ENCODE assay signal across 30 cellular contexts in genomic region chr2:46683541-46683940, GRCh38. TPM values are rescaled to one million over a fixed set of nuclear protein-coding genes. Genes with fewer than 3 reads are reported as not detected.
DNase-seq lines count a peak whose midpoint lies in the region; ATAC-seq, FAIRE-seq and TF ChIP-seq lines count a peak whose summit lies in the region.
"Had no signal": no experiment of that assay in that cellular context is flagged by ENCODE, and none has a peak within 500 bp of the region (broad histone marks: within the 10 kb centered on the region; RNA-seq: fewer than 3 reads in every experiment).

No MANE protein-coding gene starts in this region.

- no peak for TF ChIP-seq POLR2A in HepG2 (IDR thresholded peaks at IDR 0.05; ENCODE audit: insufficient read depth in 1 of 2, low read depth in 2 of 2, low read length in 2 of 2)
- TF ChIP-seq POLR2A in right lobe of liver (IDR thresholded peaks at IDR 0.05) = no peak
- no peak for TF ChIP-seq POLR2A in tibial nerve (IDR thresholded peaks at IDR 0.05)

- DNase-seq in HepG2 (ENCODE audit: low spot score) (no peak), right lobe of liver (no peak), NCI-H69 (lab: John Stamatoyannopoulos, UW) (peak; percentile 63), memory B cell (ENCODE audit: low spot score in 2 of 2) (peak in 1 of 2 donors; percentile 5), tibial nerve (ENCODE audit: low spot score in 2 of 2) (no peak), left lobe of liver (ENCODE audit: low spot score) (no peak)
- DNase-seq: activated CD4-positive, alpha-beta T cell treated with anti-CD3 and anti-CD28 coated beads, Interleukin-2, amount 50 U/mL, for 1 hour; activated naive CD4-positive, alpha-beta T cell treated with Interleukin-2 at 50 U/mL for 16 hours; activated T-cell treated with anti-CD3 and anti-CD28 coated beads, Interleukin-2, amount 50 U/mL, for 4 hours; BE2C; dermis blood vessel endothelial cell; DND-41; esophagus squamous epithelium; foreskin melanocyte; HCEC 1CT; NCI-H187; NCI-H446; occipital lobe; SW 1271; T1000; thyroid gland had no signal

- H3K79me2 ChIP-seq in HepG2 (ENCODE audit: insufficient read depth, low read length) = no peaks in the 10 kb centered on the region
- H3K79me2 ChIP-seq: hepatocyte had no signal

- H3K4me1 Mint-ChIP-seq in memory B cell = peaks cover 13% of the 10 kb centered on the region
- H3K4me1 Mint-ChIP-seq: central memory CD8-positive, alpha-beta T cell; WTC11 had no signal

- TF ChIP-seq CTCF in HepG2 (CRISPR knock-in tag; IDR thresholded peaks at IDR 0.05) (no peak), right lobe of liver (IDR thresholded peaks at IDR 0.05) (no peak), tibial nerve (IDR thresholded peaks at IDR 0.05) (no peak)

- no peak overlapping the region for H2AFZ ChIP-seq in HepG2 (ENCODE audit: low read length)
- H2AFZ ChIP-seq: hepatocyte had no signal

- no peaks in the 10 kb centered on the region for H3K36me3 Mint-ChIP-seq in memory B cell
- H3K36me3 Mint-ChIP-seq: WTC11 had no signal

- in situ Hi-C loops in HepG2 (cut with HindIII; ENCODE audit: extremely low pct_ligation_motif_present, low pct_unique_long_range_greater_than_20kb) = no loop called here

- CTCF ChIA-PET in HepG2 (lab: Yijun Ruan, JAX; ENCODE audit: low intra/inter-chr PET ratio, low total read pairs) = no interaction called here

- ATAC-seq in HepG2 (peak; percentile 50; the same call in 1 of the 3 replicates), right lobe of liver (no peak), memory B cell (ENCODE audit: low read depth) (peak; percentile 83), esophagus mucosa (no peak), GM19452 (IDR thresholded peaks at IDR 0.05; ENCODE audit: unreplicated experiment) (no peak), left lobe of liver (no peak)
- ATAC-seq: activated T-cell treated with anti-CD3 and anti-CD28 coated beads, Interleukin-2, amount 50 U/mL, for 4 hours; Panc1; WTC11 had no signal

- intact Hi-C loops in HepG2 (cut with micrococcal nuclease; ENCODE audit: unreplicated experiment) (no loop called here), right lobe of liver (cut with DNase I) (no loop called here)

- no peak overlapping the region for H3K4me2 ChIP-seq in HepG2 (ENCODE audit: low read depth, low read length)
- H3K4me2 ChIP-seq: hepatocyte had no signal

- WGBS in HepG2 (ENCODE audit: low lambda C conversion rate) = 5% methylated on average over 4 of the region's 4 CpGs
- WGBS in right lobe of liver (ENCODE audit: insufficient coverage, low coverage, low lambda C conversion rate, missing lambda C conversion rate) = 42% methylated on average over 2 of the region's 4 CpGs
- 80 to 81% methylated on average over 4 of the region's 4 CpGs for WGBS in tibial nerve, 2 donors

- FAIRE-seq in HepG2 (lab: Jason Lieb, UNC) = no peak
- FAIRE-seq: GM18507, HTR-8/SVneo had no signal

- H3K9me3 Mint-ChIP-seq in memory B cell = no peaks in the 10 kb centered on the region
- H3K9me3 Mint-ChIP-seq: activated T-cell treated with anti-CD3 and anti-CD28 coated beads, Interleukin-2, amount 50 U/mL, for 4 hours; central memory CD8-positive, alpha-beta T cell; stimulated activated naive CD8-positive, alpha-beta T cell treated with anti-CD3 and anti-CD28 coated beads, Interleukin-15, Interleukin-2, amounts not matched to agents 100 ng/mL and 50 ng/mL, for 24 hours; WTC11 had no signal

- peaks cover 0 to 13% of the 10 kb centered on the region in 2 experiments; a peak in 2 of 5 replicates for H3K27me3 ChIP-seq in HepG2 (ENCODE audit: control insufficient read depth in 1 of 2, insufficient read depth in 2 of 2, low read length in 2 of 2)
- H3K27me3 ChIP-seq in right lobe of liver = no peaks in the 10 kb centered on the region
- no peaks in the 10 kb centered on the region for H3K27me3 ChIP-seq in tibial nerve
- H3K27me3 ChIP-seq: BE2C, hepatocyte, thyroid gland had no signal

- no peaks in the 10 kb centered on the region for H3K9me3 ChIP-seq in HepG2 (ENCODE audit: low read length)
- no peaks in the 10 kb centered on the region for H3K9me3 ChIP-seq in right lobe of liver
- no peaks in the 10 kb centered on the region for H3K9me3 ChIP-seq in tibial nerve
- H3K9me3 ChIP-seq: BE2C, esophagus squamous epithelium, thyroid gland had no signal

- H4K20me1 ChIP-seq in HepG2 (ENCODE audit: insufficient read depth, low read length) = no peaks in the 10 kb centered on the region

- peak overlapping the region; percentile 15 for H3K4me3 Mint-ChIP-seq in memory B cell
- H3K4me3 Mint-ChIP-seq: activated T-cell treated with anti-CD3 and anti-CD28 coated beads, Interleukin-2, amount 50 U/mL, for 4 hours; central memory CD8-positive, alpha-beta T cell; stimulated activated naive CD8-positive, alpha-beta T cell treated with anti-CD3 and anti-CD28 coated beads, Interleukin-15, Interleukin-2, amounts not matched to agents 100 ng/mL and 50 ng/mL, for 24 hours; WTC11 had no signal

- H3K9ac ChIP-seq in HepG2 (ENCODE audit: insufficient read depth, low read depth, low read length) = no peak overlapping the region

- H3K4me3 ChIP-seq in HepG2 (replicated peaks in 1 of 3; ENCODE audit: insufficient read depth in 1 of 3, low read depth in 2 of 3, low read length in 3 of 3) = no peak overlapping the region
- H3K4me3 ChIP-seq in right lobe of liver = no peak overlapping the region
- no peak overlapping the region for H3K4me3 ChIP-seq in tibial nerve
- H3K4me3 ChIP-seq: esophagus squamous epithelium, hepatocyte, thyroid gland had no signal

- TF ChIP-seq EP300 in HepG2 (IDR thresholded peaks at IDR 0.05; ENCODE audit: low read depth in 2 of 2, low read length in 2 of 2) (no peak), HepG2 (CRISPR knock-in tag; IDR thresholded peaks at IDR 0.05; ENCODE audit: borderline replicate concordance) (no peak), tibial nerve (IDR thresholded peaks at IDR 0.05) (no peak)

- H3K27me3 Mint-ChIP-seq in memory B cell = peaks cover 4% of the 10 kb centered on the region

- H3K27ac ChIP-seq in HepG2 (ENCODE audit: extremely low read length, insufficient read depth, low read length) (no peak overlapping the region), right lobe of liver (no peak overlapping the region), tibial nerve (no peak overlapping the region)
- H3K27ac ChIP-seq: esophagus squamous epithelium, hepatocyte, thyroid gland had no signal

- no peak for TF ChIP-seq RAD21 in HepG2 (CRISPR knock-in tag; IDR thresholded peaks at IDR 0.05)

- POLR2A ChIA-PET in HepG2 (lab: Yijun Ruan, JAX) = no interaction called here

- H3K36me3 ChIP-seq in HepG2 (replicated peaks in 1 of 2; ENCODE audit: control insufficient read depth in 1 of 2, insufficient read depth in 2 of 2, low read length in 2 of 2) = no peaks in the 10 kb centered on the region
- H3K36me3 ChIP-seq in right lobe of liver = no peaks in the 10 kb centered on the region
- H3K36me3 ChIP-seq in tibial nerve = no peaks in the 10 kb centered on the region
- H3K36me3 ChIP-seq: BE2C, esophagus squamous epithelium, thyroid gland had no signal

- BruUV-seq in HepG2 (replicated peaks; lab: Mats Ljungman, UMichigan) = no TSS peak

- H3K4me1 ChIP-seq in HepG2 (ENCODE audit: insufficient read depth, low read length) (no peaks in the 10 kb centered on the region), right lobe of liver (no peaks in the 10 kb centered on the region), tibial nerve (peaks cover 0 to 20% (median 5%) of the 10 kb centered on the region in 4 donors)
- H3K4me1 ChIP-seq: BE2C, thyroid gland had no signal

- peak overlapping the region; percentile 11 for H3K27ac Mint-ChIP-seq in memory B cell
- H3K27ac Mint-ChIP-seq: stimulated activated naive CD8-positive, alpha-beta T cell treated with anti-CD3 and anti-CD28 coated beads, Interleukin-15, Interleukin-2, amounts not matched to agents 100 ng/mL and 50 ng/mL, for 24 hours; WTC11 had no signal

TF ChIP-seq in HepG2, 621 proteins besides CTCF, POLR2A, EP300 and RAD21 (continues in another document):
- TF ChIP-seq TBX3 (IDR thresholded peaks at IDR 0.05; ENCODE audit: borderline replicate concordance) (no peak), ZBTB14 (CRISPR knock-in tag; IDR thresholded peaks at IDR 0.05) (no peak)

RNA-seq across cellular contexts. Expression of gene SOCS5, which starts 15.6 kb away (rescaled TPM):
- total RNA-seq in HepG2 (2016; rRNA removed; fragmentation: Illumina TruSeq; extraction: Trizol) (17.6 and 27.6 TPM in 2 replicates), right lobe of liver (1 to 10 TPM; 5.1 to 8.2 (median 6.3) TPM), esophagus mucosa (5.4 TPM), tibial nerve (10 to 100 TPM; 27.0 to 45.0 (median 39.3) TPM), left lobe of liver (5.5 TPM)
- 2.0 and 2.7 TPM in 2 replicates for total RNA-seq in HepG2 (2016; cell fraction: cytosol; rRNA removed; fragmentation: Illumina TruSeq; extraction: Trizol; ENCODE audit: low read depth)
- 18.1 and 27.9 TPM in 2 replicates for total RNA-seq in HepG2 (2016; cell fraction: insoluble cytoplasmic fraction; rRNA removed; fragmentation: Illumina TruSeq; extraction: Trizol)
- total RNA-seq in HepG2 (2016; cell fraction: membrane; rRNA removed; fragmentation: Illumina TruSeq; extraction: Trizol) = 11.9 and 12.4 TPM in 2 replicates
- 25.5 and 27.6 TPM in 2 replicates for total RNA-seq in HepG2 (2016; cell fraction: nucleus; rRNA removed; fragmentation: Illumina TruSeq; extraction: Trizol)
- polyA plus RNA-seq in HepG2 (2011; rRNA removed) = 11.8 and 14.8 TPM in 2 replicates
- 7.2 and 9.3 TPM in 2 replicates for polyA plus RNA-seq in HepG2 (2011; cell fraction: cytosol; rRNA removed)
- 9.0 and 9.5 TPM in 2 replicates for polyA plus RNA-seq in HepG2 (2011; cell fraction: nucleus; rRNA removed)
- polyA plus RNA-seq in HepG2 (2012) = 13.8 and 14.6 TPM in 2 replicates
- 1.1 and 1.4 TPM in 2 replicates for polyA plus RNA-seq in HepG2 (2016; cell fraction: cytosol; fragmentation: Illumina TruSeq; extraction: Trizol; ENCODE audit: low read depth)
- 22.5 and 24.5 TPM in 2 replicates for polyA plus RNA-seq in HepG2 (2016; cell fraction: insoluble cytoplasmic fraction; fragmentation: Illumina TruSeq; extraction: Trizol; ENCODE audit: low read depth)
- 6.5 and 7.3 TPM in 2 replicates for polyA plus RNA-seq in HepG2 (2016; cell fraction: membrane; fragmentation: Illumina TruSeq; extraction: Trizol; ENCODE audit: low read depth)
- 18.1 and 19.5 TPM in 2 replicates for polyA plus RNA-seq in HepG2 (2016; cell fraction: nucleus; fragmentation: Illumina TruSeq; extraction: Trizol; ENCODE audit: insufficient read depth, low read depth)
- 14.3 and 32.7 TPM in 2 replicates for polyA minus RNA-seq in HepG2 (2011; rRNA and poly(A)+ RNA removed; ENCODE audit: low replicate concordance)
- polyA minus RNA-seq in HepG2 (2011; cell fraction: cytosol; rRNA and poly(A)+ RNA removed) = 18.6 and 19.3 TPM in 2 replicates
- polyA minus RNA-seq in HepG2 (2011; cell fraction: nucleus; rRNA and poly(A)+ RNA removed) = 74.9 and 75.8 TPM in 2 replicates

Comparison
In these comparisons a context has a peak if more than half of its experiments do, and no peak if none do; other contexts are left out.
1. ATAC-seq: peak in HepG2 (single experiment) and memory B cell (single experiment); none in right lobe of liver (0 of 4), esophagus mucosa (single experiment), GM19452 (single experiment) and left lobe of liver (single experiment).